ENCODE assay signal across 9 cellular contexts in the genomic region with DNA sequence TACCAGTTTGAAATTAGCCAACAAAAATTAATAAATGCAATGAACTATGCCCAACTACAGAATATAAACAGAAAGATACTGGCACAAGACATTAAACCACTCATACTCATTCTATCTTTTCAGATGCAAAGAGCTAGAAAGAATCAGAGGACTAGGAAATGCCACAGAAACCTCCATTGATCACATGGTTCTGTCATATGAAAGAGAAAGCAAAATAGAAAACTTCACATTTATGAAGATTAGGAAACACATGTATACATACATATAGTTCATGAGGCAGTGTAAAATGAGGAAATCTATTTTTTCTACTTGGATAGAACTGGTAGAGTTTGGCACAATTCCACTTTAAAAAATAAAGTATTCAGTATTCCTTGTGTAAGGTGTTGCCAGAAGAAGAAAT.
A peak's percentile ranks its signal among the peaks of the same experiment; 100 is the strongest.
DNase-seq lines count a peak whose midpoint lies in the region; ATAC-seq, FAIRE-seq and TF ChIP-seq lines count a peak whose summit lies in the region.
"Had no signal": no experiment of that assay in that cellular context is flagged by ENCODE, and none has a peak within 500 bp of the region (broad histone marks: within the 10 kb centered on the region; RNA-seq: fewer than 3 reads in every experiment).

No MANE protein-coding gene starts in this region.

- TF ChIP-seq CTCF in OCI-LY1 (IDR thresholded peaks at IDR 0.05; ENCODE audit: low read length): no peak

- H3K9me2 ChIP-seq in OCI-LY1 (ENCODE audit: low read depth, low read length): no peaks in the 10 kb centered on the region

- peaks cover 7% of the 10 kb centered on the region for H3K36me3 Mint-ChIP-seq in activated CD4-positive, alpha-beta T cell treated with anti-CD3 and anti-CD28 coated beads, Interleukin-2, amount 10 ng/mL, durations not matched to agents 24 days and 14 days (ENCODE audit: low read depth)
- H3K36me3 Mint-ChIP-seq in stimulated activated effector memory CD8-positive, alpha-beta T cell treated with anti-CD3 and anti-CD28 coated beads, Interleukin-12 subunit alpha, Interleukin-12 subunit beta, amount 100 ng/mL, for 72 hours: no peaks in the 10 kb centered on the region

- peak overlapping the region; percentile 75 for H3K27ac Mint-ChIP-seq in activated CD4-positive, alpha-beta T cell treated with anti-CD3 and anti-CD28 coated beads, Interleukin-2, amount 10 ng/mL, durations not matched to agents 24 days and 14 days
- H3K27ac Mint-ChIP-seq in stimulated activated effector memory CD8-positive, alpha-beta T cell treated with anti-CD3 and anti-CD28 coated beads, Interleukin-12 subunit alpha, Interleukin-12 subunit beta, amount 100 ng/mL, for 72 hours: peak overlapping the region; percentile 97

- intact Hi-C loops in activated CD4-positive, alpha-beta T cell treated with anti-CD3 and anti-CD28 coated beads, Interleukin-2, amount 10 ng/mL, durations not matched to agents 24 days and 14 days (cut with micrococcal nuclease): loop anchor here (2.0 to 10.0 kb wide), 4 partner anchors 350 to 1230 kb away; a partner anchor contains a TSS
- intact Hi-C loops in posterior vena cava (cut with DNase I): no loop called here

- H4K20me1 ChIP-seq in OCI-LY1 (ENCODE audit: insufficient read depth, low read length): no peaks in the 10 kb centered on the region

- H3K9ac ChIP-seq in OCI-LY1 (ENCODE audit: low read length): no peak overlapping the region

- FAIRE-seq in GM12891 (lab: Jason Lieb, UNC): no peak
- FAIRE-seq: endometrium had no signal

- H3K79me2 ChIP-seq in OCI-LY1 (ENCODE audit: insufficient read depth, low read length): no peaks in the 10 kb centered on the region

- peak overlapping the region; percentile 33 for H3K27ac ChIP-seq in OCI-LY1 (ENCODE audit: low read depth, low read length, poor library complexity, severe bottlenecking)

- no peaks in the 10 kb centered on the region for H3K9me3 ChIP-seq in OCI-LY1 (ENCODE audit: low read length)

- no peak overlapping the region for H3K4me3 ChIP-seq in OCI-LY1 (ENCODE audit: low read depth, low read length, poor library complexity, severe bottlenecking)

- H3K4me3 Mint-ChIP-seq in activated CD4-positive, alpha-beta T cell treated with anti-CD3 and anti-CD28 coated beads, Interleukin-2, amount 10 ng/mL, durations not matched to agents 24 days and 14 days: peak overlapping the region; percentile 21
- H3K4me3 Mint-ChIP-seq in stimulated activated effector memory CD8-positive, alpha-beta T cell treated with anti-CD3 and anti-CD28 coated beads, Interleukin-12 subunit alpha, Interleukin-12 subunit beta, amount 100 ng/mL, for 72 hours: peak overlapping the region; percentile 64

- H3K27me3 Mint-ChIP-seq in activated CD4-positive, alpha-beta T cell treated with anti-CD3 and anti-CD28 coated beads, Interleukin-2, amount 10 ng/mL, durations not matched to agents 24 days and 14 days: no peaks in the 10 kb centered on the region

- no peaks in the 10 kb centered on the region for H3K36me3 ChIP-seq in OCI-LY1 (ENCODE audit: insufficient read depth, low read length)

- no peaks in the 10 kb centered on the region for H3K27me3 ChIP-seq in OCI-LY1 (ENCODE audit: insufficient read depth, low read length)

- H2AFZ ChIP-seq in OCI-LY1 (ENCODE audit: low read length): peak overlapping the region; percentile 72; the same call in 1 of the 2 replicates

- peaks cover 57% of the 10 kb centered on the region for H3K4me1 ChIP-seq in OCI-LY1 (ENCODE audit: insufficient read depth, low read length, severe bottlenecking)

- TF ChIP-seq POLR2A in GM12891 (IDR thresholded peaks at IDR 0.05; ENCODE audit: low read depth, low read length): no peak

- no peak overlapping the region for H3K4me2 ChIP-seq in OCI-LY1 (ENCODE audit: low read length)

- no peaks in the 10 kb centered on the region for H3F3A ChIP-seq in OCI-LY1 (ENCODE audit: insufficient read depth, low read length)

- ATAC-seq in HG02870 (IDR thresholded peaks at IDR 0.05; ENCODE audit: unreplicated experiment): peak; percentile 63
- ATAC-seq in stimulated activated effector memory CD8-positive, alpha-beta T cell treated with anti-CD3 and anti-CD28 coated beads, Interleukin-12 subunit alpha, Interleukin-12 subunit beta, amount 100 ng/mL, for 72 hours: peak; percentile 77

- peaks cover 71% of the 10 kb centered on the region for H3K4me1 Mint-ChIP-seq in activated CD4-positive, alpha-beta T cell treated with anti-CD3 and anti-CD28 coated beads, Interleukin-2, amount 10 ng/mL, durations not matched to agents 24 days and 14 days
- peaks cover 66% of the 10 kb centered on the region for H3K4me1 Mint-ChIP-seq in stimulated activated effector memory CD8-positive, alpha-beta T cell treated with anti-CD3 and anti-CD28 coated beads, Interleukin-12 subunit alpha, Interleukin-12 subunit beta, amount 100 ng/mL, for 72 hours

- peaks cover 3% of the 10 kb centered on the region for H3K9me3 Mint-ChIP-seq in activated CD4-positive, alpha-beta T cell treated with anti-CD3 and anti-CD28 coated beads, Interleukin-2, amount 10 ng/mL, durations not matched to agents 24 days and 14 days
- H3K9me3 Mint-ChIP-seq in stimulated activated effector memory CD8-positive, alpha-beta T cell treated with anti-CD3 and anti-CD28 coated beads, Interleukin-12 subunit alpha, Interleukin-12 subunit beta, amount 100 ng/mL, for 72 hours: peaks cover 3% of the 10 kb centered on the region

- peak; percentile 80 for DNase-seq in activated CD4-positive, alpha-beta T cell treated with anti-CD3 and anti-CD28 coated beads, Interleukin-2, amount 10 ng/mL, durations not matched to agents 24 days and 14 days
- no peak for DNase-seq in activated CD4-positive, alpha-beta T cell treated with anti-CD3 and anti-CD28 coated beads for 48 hours
- DNase-seq in stimulated activated effector memory CD8-positive, alpha-beta T cell treated with anti-CD3 and anti-CD28 coated beads, Interleukin-12 subunit alpha, Interleukin-12 subunit beta, amount 100 ng/mL, for 72 hours (ENCODE audit: low spot score in 2 of 2): no peak
- DNase-seq in posterior vena cava (ENCODE audit: low spot score): no peak
- no peak for DNase-seq in GM12891 (ENCODE audit: insufficient read length, low spot score)
- DNase-seq in NCI-H2029 (lab: John Stamatoyannopoulos, UW): no peak

TF ChIP-seq in GM12891, 5 proteins besides CTCF, POLR2A, EP300 and RAD21:
- TF ChIP-seq SPI1 (IDR thresholded peaks at IDR 0.05; ENCODE audit: low read depth, low read length): no peak
- no peak for TF ChIP-seq TAF1 (IDR thresholded peaks at IDR 0.05; ENCODE audit: low read depth, low read length)
- no peak for TF ChIP-seq PAX5 (IDR thresholded peaks at IDR 0.05; ENCODE audit: insufficient read depth, low read length, severe bottlenecking)
- TF ChIP-seq POU2F2 (IDR thresholded peaks at IDR 0.05; ENCODE audit: low read depth, low read length): no peak
- TF ChIP-seq POLR2AphosphoS5 (IDR thresholded peaks at IDR 0.05; ENCODE audit: low read depth, low read length): no peak
